33 cellular contexts compared by ENCODE assay signal in genomic region chr12:67217647-67218046, GRCh38.
"Had no signal": no experiment of that assay in that cellular context is flagged by ENCODE, and none has a peak within 500 bp of the region (broad histone marks: within the 10 kb centered on the region; RNA-seq: fewer than 3 reads in every experiment).

No MANE protein-coding gene starts in this region.

- H3K36me3 ChIP-seq: MG63 had no signal

- H3K4me3 ChIP-seq: MG63 had no signal

- H3K9me3 ChIP-seq: MG63 had no signal

- DNase-seq: Karpas-422, Kasumi-1, MG63, MM.1S, MV-4-11, NCI-H1048, NCI-H1092, NCI-H1092 treated with DMSO at 0.1 percent for 48 hours, NCI-H1105, NCI-H1105 treated with DMSO at 0.1 percent for 48 hours, NCI-H1417, NCI-H1417 treated with DMSO at 0.1 percent for 48 hours, NCI-H1436, NCI-H1436 treated with DMSO at 0.1 percent for 48 hours, NCI-H146, NCI-H1694, NCI-H1694 treated with DMSO at 0.1 percent for 48 hours, NCI-H187, NCI-H187 treated with DMSO at 0.1 percent for 48 hours, NCI-H1930, NCI-H2029, NCI-H2029 treated with DMSO at 0.1 percent for 48 hours, NCI-H2081, NCI-H2081 treated with DMSO at 0.1 percent for 48 hours, NCI-H2107, NCI-H2171, NCI-H2171 treated with DMSO at 0.1 percent for 48 hours, NCI-H2227 treated with DMSO at 0.1 percent for 48 hours, NCI-H226, NCI-H345, NCI-H446, NCI-H510A, NCI-H510A treated with DMSO at 0.1 percent for 48 hours had no signal
